Comparison of ENCODE assay signal across 9 cellular contexts in the genomic region with DNA sequence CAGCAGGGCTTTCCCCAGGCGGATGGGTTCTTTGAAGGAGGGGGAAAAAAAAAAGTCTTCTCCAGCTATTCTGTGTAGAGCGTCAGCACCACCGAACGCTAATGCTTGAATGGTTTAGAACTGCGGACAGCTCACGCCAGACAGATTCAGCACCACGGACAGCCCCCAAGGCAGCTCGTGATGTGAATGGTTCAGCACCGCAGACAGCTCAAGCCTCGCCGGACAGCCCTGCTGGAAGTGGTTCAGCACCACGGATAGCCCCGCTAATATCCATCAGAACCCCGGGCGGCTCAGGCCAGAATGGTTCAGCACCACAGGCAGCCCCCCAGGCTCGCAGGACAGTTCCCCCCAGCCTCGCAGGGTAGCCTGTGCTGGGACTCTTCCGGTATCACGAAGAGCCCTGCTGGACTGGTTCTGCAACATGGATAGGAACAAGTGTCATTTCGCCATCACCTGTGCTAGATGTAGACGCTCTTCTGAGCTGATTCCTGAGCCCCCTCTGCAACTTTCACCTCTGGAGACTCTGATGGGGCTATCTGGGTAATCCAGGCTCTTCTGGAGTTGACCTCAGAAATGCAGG. TPM values are rescaled to one million over a fixed set of nuclear protein-coding genes. Genes with fewer than 3 reads are reported as not detected.
DNase-seq lines count a peak whose midpoint lies in the region; ATAC-seq, FAIRE-seq and TF ChIP-seq lines count a peak whose summit lies in the region.
"Had no signal": no experiment of that assay in that cellular context is flagged by ENCODE, and none has a peak within 500 bp of the region (broad histone marks: within the 10 kb centered on the region; RNA-seq: fewer than 3 reads in every experiment).

No MANE protein-coding gene starts in this region.

- H3K27ac ChIP-seq in PC-3 (ENCODE audit: low read length), result no peak overlapping the region

- H3K27me3 ChIP-seq in PC-3 (ENCODE audit: low read length), result no peaks in the 10 kb centered on the region

- no peak overlapping the region for H3K4me2 ChIP-seq in PC-3 (ENCODE audit: low read length)

- H3K36me3 ChIP-seq in PC-3 (ENCODE audit: low read depth, low read length), result no peaks in the 10 kb centered on the region

- H3K79me2 ChIP-seq in PC-3 (ENCODE audit: low read length), result no peaks in the 10 kb centered on the region

- intact Hi-C loops in PC-3 (cut with micrococcal nuclease), result no loop called here
- intact Hi-C loops in left colon (cut with DNase I, micrococcal nuclease), result no loop called here

- DNase-seq in GM20000 (ENCODE audit: low spot score), result peak; percentile 51
- peak; percentile 76 for DNase-seq in PC-3
- peak; percentile 25 for DNase-seq in cerebellar cortex (ENCODE audit: low spot score)
- peak; percentile 35 to 47 for DNase-seq in left colon
- DNase-seq in stimulated activated CD8-positive, alpha-beta memory T cell treated with anti-CD3 and anti-CD28 coated beads, Interleukin-4, amount 100 ng/mL, for 24 hours (ENCODE audit: low read depth), result peak; percentile 9
- DNase-seq in GM12892 (ENCODE audit: insufficient read length), result no peak
- DNase-seq in SHP77 (lab: John Stamatoyannopoulos, UW), result no peak

- H2AFZ ChIP-seq in PC-3 (ENCODE audit: low read length), result no peak overlapping the region

- FAIRE-seq in GM12892 (lab: Jason Lieb, UNC), result no peak
- FAIRE-seq: islet of Langerhans had no signal

- no peak overlapping the region for H3K9ac ChIP-seq in PC-3 (ENCODE audit: low read length)

- CTCF ChIA-PET in PC-3 (lab: Charles Lee), result no interaction called here

- BruUV-seq in PC-3 (replicated peaks; lab: Mats Ljungman, UMichigan), result no TSS peak

- TF ChIP-seq CTCF in GM20000 (IDR thresholded peaks at IDR 0.05; ENCODE audit: extremely low read depth, missing control alignments) (no peak), PC-3 (conservative IDR thresholded peaks at IDR 0.05; ENCODE audit: low read depth, low read length) (no peak)

- no peaks in the 10 kb centered on the region for H3K9me2 ChIP-seq in PC-3 (replicated peaks; ENCODE audit: low read length)

- no peaks in the 10 kb centered on the region for H3K4me1 ChIP-seq in PC-3 (ENCODE audit: insufficient read depth, low read length)

- POLR2A ChIA-PET in PC-3 (lab: Charles Lee; ENCODE audit: unreplicated experiment), result no interaction called here

- H3F3A ChIP-seq in PC-3 (ENCODE audit: low read length, unreplicated experiment), result no peaks in the 10 kb centered on the region

- peak; percentile 37 for ATAC-seq in PC-3
- ATAC-seq in left colon, result no peak
- no peak for ATAC-seq in GM18519 (IDR thresholded peaks at IDR 0.05; ENCODE audit: low FRiP score, unreplicated experiment)

- H3K9me3 ChIP-seq in PC-3 (ENCODE audit: low read length), result peaks cover 52% of the 10 kb centered on the region

- no peak for TF ChIP-seq POLR2A in GM12892 (IDR thresholded peaks at IDR 0.05; ENCODE audit: low read depth, low read length)

- H4K20me1 ChIP-seq in PC-3 (ENCODE audit: low read length), result no peaks in the 10 kb centered on the region

- H3K4me3 ChIP-seq in PC-3 (ENCODE audit: low read length), result no peak overlapping the region

RNA-seq across cellular contexts. Expression of gene SMIM17, which starts 4.9 kb away (rescaled TPM):
- total RNA-seq in PC-3 (2014; rRNA removed) (0.29 TPM in 1 of 2 replicates, not detected in the other), left colon (under 1 TPM in 1 of 2 donors, not detected in 1; 0.27 TPM)
- 0.34 TPM for polyA plus RNA-seq in GM12892 (2012; ENCODE audit: missing spikeins)

RNA-seq across cellular contexts. Expression of gene ZNF835, which starts 33.5 kb away (rescaled TPM):
- not detected in 2 replicates for total RNA-seq in PC-3 (2014; rRNA removed)
- 1 to 10 TPM in 1 of 2 donors, under 1 TPM in 1; 0.55 to 1.6 TPM for total RNA-seq in left colon
- polyA plus RNA-seq in GM12892 (2012; ENCODE audit: missing spikeins), result not detected

RNA-seq across cellular contexts. Expression of gene ZNF71, which starts 43.0 kb away (rescaled TPM):
- total RNA-seq in PC-3 (2014; rRNA removed) (8.8 and 14.2 TPM in 2 replicates), left colon (1 to 10 TPM; 2.1 to 3.8 TPM)
- polyA plus RNA-seq in GM12892 (2012; ENCODE audit: missing spikeins), result 3.3 TPM

Comparison
In these comparisons a context has a peak if more than half of its experiments do, and no peak if none do; other contexts are left out.
1. DNase-seq: peak in GM20000 (single experiment), PC-3 (single experiment), cerebellar cortex (single experiment), left colon (2 of 2) and stimulated activated CD8-positive, alpha-beta memory T cell treated with anti-CD3 and anti-CD28 coated beads, Interleukin-4, amount 100 ng/mL, for 24 hours (single experiment); none in GM12892 (single experiment) and SHP77 (0 of 2).